In genomic region chr5:5360878-5361520, GRCh38 we compare ENCODE assay signal across 1 cellular context.
TF ChIP-seq lines count a peak whose summit lies in the region.

No MANE protein-coding gene starts in this region.

TF ChIP-seq in HepG2, 621 proteins besides CTCF, POLR2A, EP300 and RAD21 (continued from another document and continues in another):
- TF ChIP-seq SAP130 (CRISPR knock-in tag; IDR thresholded peaks at IDR 0.05; ENCODE audit: low read depth) (peak; percentile 62), ZSCAN30 (CRISPR knock-in tag; IDR thresholded peaks at IDR 0.05) (no peak), FOXM1 (CRISPR knock-in tag; IDR thresholded peaks at IDR 0.05) (no peak), ARID4A (CRISPR knock-in tag; IDR thresholded peaks at IDR 0.05; ENCODE audit: borderline replicate concordance) (peak; percentile 50; the same call in 1 of the 2 replicates), ZNF607 (CRISPR knock-in tag; IDR thresholded peaks at IDR 0.05; ENCODE audit: borderline replicate concordance) (no peak), BCL6 (CRISPR knock-in tag; IDR thresholded peaks at IDR 0.05) (peak; percentile 91), PHF8 (CRISPR knock-in tag; IDR thresholded peaks at IDR 0.05) (no peak), KLF15 (CRISPR knock-in tag; IDR thresholded peaks at IDR 0.05; ENCODE audit: borderline replicate concordance) (no peak), GABPB1 (CRISPR knock-in tag; IDR thresholded peaks at IDR 0.05) (no peak; the same call in 1 of the 2 replicates), SMYD3 (CRISPR knock-in tag; IDR thresholded peaks at IDR 0.05) (no peak), SRSF1 (optimal IDR thresholded peaks at IDR 0.05; ENCODE audit: low read depth, low read length) (no peak), MTA1 (CRISPR knock-in tag; IDR thresholded peaks at IDR 0.05; ENCODE audit: borderline replicate concordance) (no peak), MYC (CRISPR knock-in tag; IDR thresholded peaks at IDR 0.05; ENCODE audit: borderline replicate concordance) (peak; percentile 51; the same call in 1 of the 2 replicates), YY1 (IDR thresholded peaks at IDR 0.05; ENCODE audit: insufficient read depth, insufficient replicate concordance, low read depth, low read length) (no peak), ARNT2 (CRISPR knock-in tag; IDR thresholded peaks at IDR 0.05; ENCODE audit: low read depth) (no peak), ZNF468 (CRISPR knock-in tag; IDR thresholded peaks at IDR 0.05) (no peak), ZNF605 (CRISPR knock-in tag; IDR thresholded peaks at IDR 0.05) (peak; percentile 57; the same call in 1 of the 2 replicates), PBX3 (CRISPR knock-in tag; IDR thresholded peaks at IDR 0.05; ENCODE audit: borderline replicate concordance) (no peak), ZNF256 (CRISPR knock-in tag; conservative IDR thresholded peaks at IDR 0.05) (no peak), SOX6 (IDR thresholded peaks at IDR 0.05) (no peak), SOX6 (CRISPR knock-in tag; IDR thresholded peaks at IDR 0.05) (peak; percentile 98), KAT2B (IDR thresholded peaks at IDR 0.05; ENCODE audit: borderline replicate concordance, low read depth, low read length) (no peak), ZNF44 (CRISPR knock-in tag; IDR thresholded peaks at IDR 0.05) (no peak), ATF3 (CRISPR knock-in tag; IDR thresholded peaks at IDR 0.05) (no peak), U2AF2 (IDR thresholded peaks at IDR 0.05; ENCODE audit: low read depth, low read length) (no peak), TSC22D2 (CRISPR knock-in tag; IDR thresholded peaks at IDR 0.05; ENCODE audit: borderline replicate concordance) (no peak), LCORL (IDR thresholded peaks at IDR 0.05) (no peak), LCORL (CRISPR knock-in tag; IDR thresholded peaks at IDR 0.05) (peak; percentile 66; the same call in 1 of the 2 replicates), ARNT (IDR thresholded peaks at IDR 0.05) (no peak), TARDBP (CRISPR knock-in tag; IDR thresholded peaks at IDR 0.05) (peak; percentile 78), GPN1 (CRISPR knock-in tag; IDR thresholded peaks at IDR 0.05; ENCODE audit: borderline replicate concordance) (no peak), NR2F1 (CRISPR knock-in tag; IDR thresholded peaks at IDR 0.05) (peak; percentile 84 to 89), GRHL1 (CRISPR knock-in tag; conservative IDR thresholded peaks at IDR 0.05) (no peak), SATB2 (CRISPR knock-in tag; IDR thresholded peaks at IDR 0.05) (no peak), SIN3A (IDR thresholded peaks at IDR 0.05; ENCODE audit: borderline replicate concordance, low read depth, low read length) (0 out of 2 replicates have a peak, but pooled peaks have one; percentile 40), ATF5 (CRISPR knock-in tag; IDR thresholded peaks at IDR 0.05; ENCODE audit: low read depth) (no peak), ZNF879 (CRISPR knock-in tag; IDR thresholded peaks at IDR 0.05) (no peak), MIXL1 (CRISPR knock-in tag; IDR thresholded peaks at IDR 0.05) (peak; percentile 54; the same call in 1 of the 2 replicates), ZBTB10 (CRISPR knock-in tag; IDR thresholded peaks at IDR 0.05; ENCODE audit: borderline replicate concordance) (no peak), ZNF274 (CRISPR knock-in tag; IDR thresholded peaks at IDR 0.05) (no peak), IRF2 (CRISPR knock-in tag; IDR thresholded peaks at IDR 0.05) (peak; percentile 66), TGIF2 (CRISPR knock-in tag; IDR thresholded peaks at IDR 0.05) (no peak; the same call in 1 of the 2 replicates), TEF (CRISPR knock-in tag; IDR thresholded peaks at IDR 0.05) (no peak)
- TF ChIP-seq, protein P1, sequence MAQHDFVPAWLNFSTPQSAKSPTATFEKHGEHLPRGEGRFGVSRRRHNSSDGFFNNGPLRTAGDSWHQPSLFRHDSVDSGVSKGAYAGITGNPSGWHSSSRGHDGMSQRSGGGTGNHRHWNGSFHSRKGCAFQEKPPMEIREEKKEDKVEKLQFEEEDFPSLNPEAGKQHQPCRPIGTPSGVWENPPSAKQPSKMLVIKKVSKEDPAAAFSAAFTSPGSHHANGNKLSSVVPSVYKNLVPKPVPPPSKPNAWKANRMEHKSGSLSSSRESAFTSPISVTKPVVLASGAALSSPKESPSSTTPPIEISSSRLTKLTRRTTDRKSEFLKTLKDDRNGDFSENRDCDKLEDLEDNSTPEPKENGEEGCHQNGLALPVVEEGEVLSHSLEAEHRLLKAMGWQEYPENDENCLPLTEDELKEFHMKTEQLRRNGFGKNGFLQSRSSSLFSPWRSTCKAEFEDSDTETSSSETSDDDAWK (CRISPR knock-in tag; IDR thresholded peaks at IDR 0.05): no peak
- TF ChIP-seq, protein P2, sequence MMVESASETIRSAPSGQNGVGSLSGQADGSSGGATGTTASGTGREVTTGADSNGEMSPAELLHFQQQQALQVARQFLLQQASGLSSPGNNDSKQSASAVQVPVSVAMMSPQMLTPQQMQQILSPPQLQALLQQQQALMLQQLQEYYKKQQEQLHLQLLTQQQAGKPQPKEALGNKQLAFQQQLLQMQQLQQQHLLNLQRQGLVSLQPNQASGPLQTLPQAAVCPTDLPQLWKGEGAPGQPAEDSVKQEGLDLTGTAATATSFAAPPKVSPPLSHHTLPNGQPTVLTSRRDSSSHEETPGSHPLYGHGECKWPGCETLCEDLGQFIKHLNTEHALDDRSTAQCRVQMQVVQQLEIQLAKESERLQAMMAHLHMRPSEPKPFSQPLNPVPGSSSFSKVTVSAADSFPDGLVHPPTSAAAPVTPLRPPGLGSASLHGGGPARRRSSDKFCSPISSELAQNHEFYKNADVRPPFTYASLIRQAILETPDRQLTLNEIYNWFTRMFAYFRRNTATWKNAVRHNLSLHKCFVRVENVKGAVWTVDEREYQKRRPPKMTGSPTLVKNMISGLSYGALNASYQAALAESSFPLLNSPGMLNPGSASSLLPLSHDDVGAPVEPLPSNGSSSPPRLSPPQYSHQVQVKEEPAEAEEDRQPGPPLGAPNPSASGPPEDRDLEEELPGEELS (CRISPR knock-in tag; IDR thresholded peaks at IDR 0.05): peak; percentile 77
- TF ChIP-seq, protein P3, sequence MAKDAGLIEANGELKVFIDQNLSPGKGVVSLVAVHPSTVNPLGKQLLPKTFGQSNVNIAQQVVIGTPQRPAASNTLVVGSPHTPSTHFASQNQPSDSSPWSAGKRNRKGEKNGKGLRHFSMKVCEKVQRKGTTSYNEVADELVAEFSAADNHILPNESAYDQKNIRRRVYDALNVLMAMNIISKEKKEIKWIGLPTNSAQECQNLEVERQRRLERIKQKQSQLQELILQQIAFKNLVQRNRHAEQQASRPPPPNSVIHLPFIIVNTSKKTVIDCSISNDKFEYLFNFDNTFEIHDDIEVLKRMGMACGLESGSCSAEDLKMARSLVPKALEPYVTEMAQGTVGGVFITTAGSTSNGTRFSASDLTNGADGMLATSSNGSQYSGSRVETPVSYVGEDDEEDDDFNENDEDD (CRISPR knock-in tag; IDR thresholded peaks at IDR 0.05; ENCODE audit: borderline replicate concordance): no peak; the same call in 1 of the 2 replicates
- TF ChIP-seq, protein P4, sequence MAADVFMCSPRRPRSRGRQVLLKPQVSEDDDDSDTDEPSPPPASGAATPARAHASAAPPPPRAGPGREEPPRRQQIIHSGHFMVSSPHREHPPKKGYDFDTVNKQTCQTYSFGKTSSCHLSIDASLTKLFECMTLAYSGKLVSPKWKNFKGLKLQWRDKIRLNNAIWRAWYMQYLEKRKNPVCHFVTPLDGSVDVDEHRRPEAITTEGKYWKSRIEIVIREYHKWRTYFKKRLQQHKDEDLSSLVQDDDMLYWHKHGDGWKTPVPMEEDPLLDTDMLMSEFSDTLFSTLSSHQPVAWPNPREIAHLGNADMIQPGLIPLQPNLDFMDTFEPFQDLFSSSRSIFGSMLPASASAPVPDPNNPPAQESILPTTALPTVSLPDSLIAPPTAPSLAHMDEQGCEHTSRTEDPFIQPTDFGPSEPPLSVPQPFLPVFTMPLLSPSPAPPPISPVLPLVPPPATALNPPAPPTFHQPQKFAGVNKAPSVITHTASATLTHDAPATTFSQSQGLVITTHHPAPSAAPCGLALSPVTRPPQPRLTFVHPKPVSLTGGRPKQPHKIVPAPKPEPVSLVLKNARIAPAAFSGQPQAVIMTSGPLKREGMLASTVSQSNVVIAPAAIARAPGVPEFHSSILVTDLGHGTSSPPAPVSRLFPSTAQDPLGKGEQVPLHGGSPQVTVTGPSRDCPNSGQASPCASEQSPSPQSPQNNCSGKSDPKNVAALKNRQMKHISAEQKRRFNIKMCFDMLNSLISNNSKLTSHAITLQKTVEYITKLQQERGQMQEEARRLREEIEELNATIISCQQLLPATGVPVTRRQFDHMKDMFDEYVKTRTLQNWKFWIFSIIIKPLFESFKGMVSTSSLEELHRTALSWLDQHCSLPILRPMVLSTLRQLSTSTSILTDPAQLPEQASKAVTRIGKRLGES (CRISPR knock-in tag; IDR thresholded peaks at IDR 0.05; ENCODE audit: borderline replicate concordance): peak; percentile 63; the same call in 1 of the 2 replicates
